ENCODE assay signal across 7 cellular contexts in genomic region chr18:49789560-49790134, GRCh38. TPM values are rescaled to one million over a fixed set of nuclear protein-coding genes. Genes with fewer than 3 reads are reported as not detected.
DNase-seq lines count a peak whose midpoint lies in the region; ATAC-seq, FAIRE-seq and TF ChIP-seq lines count a peak whose summit lies in the region.
"Not testable (repeated sequence)": the region's sequence is repeated elsewhere in the genome, so short reads cannot be mapped to it uniquely, and the experiment has no call there.

No MANE protein-coding gene starts in this region.

- intact Hi-C loops in activated CD4-positive, alpha-beta T cell treated with anti-CD3 and anti-CD28 coated beads, Interleukin-2, amount 10 ng/mL, durations not matched to agents 24 days and 14 days (cut with micrococcal nuclease): loop anchor here (1.0 to 10.0 kb wide), 3 partner anchors 25 to 275 kb away; no protein-coding TSS in a partner anchor
- intact Hi-C loops in K562 (cut with micrococcal nuclease): not testable (repeated sequence)
- intact Hi-C loops in naive thymus-derived CD4-positive, alpha-beta T cell (cut with micrococcal nuclease): loop anchor here in 1 of 2 donors (5.0 kb wide), 1 partner anchor 68 kb away; no protein-coding TSS in a partner anchor

- peaks cover 32% of the 10 kb centered on the region for H3K4me1 Mint-ChIP-seq in T-helper 1 cell treated with Interleukin-12 subunit alpha and Interleukin-12 subunit beta and Interleukin-4 antibody, amounts not matched to agents 30 μg/mL and 1 μg/mL, for 36 hours (ENCODE audit: low read depth)
- peaks cover 39% of the 10 kb centered on the region for H3K4me1 Mint-ChIP-seq in activated CD4-positive, alpha-beta T cell treated with anti-CD3 and anti-CD28 coated beads, Interleukin-2, amount 10 ng/mL, durations not matched to agents 24 days and 14 days
- H3K4me1 Mint-ChIP-seq in activated T-cell treated with anti-CD3 and anti-CD28 coated beads, Interleukin-2, amount 50 U/mL, for 24 hours (ENCODE audit: low read depth): peaks cover 48% of the 10 kb centered on the region
- peaks cover 17 to 43% (median 34%) of the 10 kb centered on the region in 7 donors for H3K4me1 Mint-ChIP-seq in naive thymus-derived CD4-positive, alpha-beta T cell

- not testable (repeated sequence) for H3K79me2 ChIP-seq in K562 (ENCODE audit: control insufficient read depth, insufficient read depth, low read length)

- not testable (repeated sequence) for H3K27me3 ChIP-seq in K562 (ENCODE audit: control insufficient read depth in 2 of 2, insufficient read depth in 2 of 2, low read length in 2 of 2); naive thymus-derived CD4-positive, alpha-beta T cell (ENCODE audit: control insufficient read depth in 2 of 2, insufficient read depth in 2 of 2, low read length in 2 of 2)

- H3K4me3 ChIP-seq in K562; naive thymus-derived CD4-positive, alpha-beta T cell (ENCODE audit: low read length): not testable (repeated sequence)

- not testable (repeated sequence) for H3K4me1 ChIP-seq in K562 (replicated peaks in 1 of 2; ENCODE audit: control insufficient read depth in 2 of 2, insufficient read depth in 2 of 2, low read length in 2 of 2)
- peaks cover 12 to 37% of the 10 kb centered on the region in 2 donors for H3K4me1 ChIP-seq in naive thymus-derived CD4-positive, alpha-beta T cell (ENCODE audit: control insufficient read depth in 2 of 2, insufficient read depth in 2 of 2, low read length in 2 of 2)

- in situ Hi-C loops in K562 (cut with MboI): not testable (repeated sequence)

- H2AFZ ChIP-seq in K562 (ENCODE audit: low read depth, low read length): not testable (repeated sequence)

- peaks cover 57% of the 10 kb centered on the region for H3K36me3 Mint-ChIP-seq in T-helper 1 cell treated with Interleukin-12 subunit alpha and Interleukin-12 subunit beta and Interleukin-4 antibody, amounts not matched to agents 30 μg/mL and 1 μg/mL, for 36 hours (ENCODE audit: low read depth)
- H3K36me3 Mint-ChIP-seq in activated CD4-positive, alpha-beta T cell treated with anti-CD3 and anti-CD28 coated beads, Interleukin-2, amount 10 ng/mL, durations not matched to agents 24 days and 14 days (ENCODE audit: low read depth): peaks cover 69% of the 10 kb centered on the region
- H3K36me3 Mint-ChIP-seq in activated T-cell treated with anti-CD3 and anti-CD28 coated beads, Interleukin-2, amount 50 U/mL, for 24 hours (ENCODE audit: low read depth): peaks cover 81% of the 10 kb centered on the region
- H3K36me3 Mint-ChIP-seq in naive thymus-derived CD4-positive, alpha-beta T cell: peaks cover 0 to 48% (median 28%) of the 10 kb centered on the region in 5 donors

- H3K9me1 ChIP-seq in K562 (ENCODE audit: control insufficient read depth, insufficient read depth, low read length): not testable (repeated sequence)

- not testable (repeated sequence) for H3K9ac ChIP-seq in K562 (ENCODE audit: insufficient read depth in 1 of 2, low read depth in 2 of 2, low read length in 2 of 2)

- DNase-seq in activated CD4-positive, alpha-beta T cell treated with anti-CD3 and anti-CD28 coated beads, Interleukin-2, amount 10 ng/mL, durations not matched to agents 24 days and 14 days; activated T-cell treated with anti-CD3 and anti-CD28 coated beads, Interleukin-2, amount 50 U/mL, for 24 hours; K562 (ENCODE audit: extremely low read depth in 1 of 4, low spot score in 3 of 4): not testable (repeated sequence)
- DNase-seq in activated naive CD4-positive, alpha-beta T cell treated with Interleukin-2 at 50 U/mL for 16 hours: peak; percentile 6
- DNase-seq in naive thymus-derived CD4-positive, alpha-beta T cell: peak in 1 of 9 donors; percentile 47
- peak; percentile 7 to 8 for DNase-seq in stimulated activated CD8-positive, alpha-beta memory T cell treated with anti-CD3 and anti-CD28 coated beads, Interleukin-15, amount 100 ng/mL, for 48 hours (ENCODE audit: low read depth in 2 of 2)

- H3K9me3 Mint-ChIP-seq in T-helper 1 cell treated with Interleukin-12 subunit alpha and Interleukin-12 subunit beta and Interleukin-4 antibody, amounts not matched to agents 30 μg/mL and 1 μg/mL, for 36 hours; activated CD4-positive, alpha-beta T cell treated with anti-CD3 and anti-CD28 coated beads, Interleukin-2, amount 10 ng/mL, durations not matched to agents 24 days and 14 days; activated T-cell treated with anti-CD3 and anti-CD28 coated beads, Interleukin-2, amount 50 U/mL, for 24 hours; naive thymus-derived CD4-positive, alpha-beta T cell: not testable (repeated sequence)

- H3K27ac ChIP-seq in K562 (ENCODE audit: extremely low read depth, low read depth, low read length); naive thymus-derived CD4-positive, alpha-beta T cell (ENCODE audit: low read depth, low read length): not testable (repeated sequence)

- not testable (repeated sequence) for H3K27me3 Mint-ChIP-seq in T-helper 1 cell treated with Interleukin-12 subunit alpha and Interleukin-12 subunit beta and Interleukin-4 antibody, amounts not matched to agents 30 μg/mL and 1 μg/mL, for 36 hours (ENCODE audit: low read depth); activated CD4-positive, alpha-beta T cell treated with anti-CD3 and anti-CD28 coated beads, Interleukin-2, amount 10 ng/mL, durations not matched to agents 24 days and 14 days; activated T-cell treated with anti-CD3 and anti-CD28 coated beads, Interleukin-2, amount 50 U/mL, for 24 hours; naive thymus-derived CD4-positive, alpha-beta T cell

- not testable (repeated sequence) for BruUV-seq in K562 (replicated peaks; lab: Mats Ljungman, UMichigan)

- H4K20me1 ChIP-seq in K562 (replicated peaks; ENCODE audit: control insufficient read depth, insufficient read depth, low read length): not testable (repeated sequence)

- peaks cover 13% of the 10 kb centered on the region; the same call in 2 of the 3 replicates for H3K36me3 ChIP-seq in K562 (ENCODE audit: control insufficient read depth, insufficient read depth, low read length)
- H3K36me3 ChIP-seq in naive thymus-derived CD4-positive, alpha-beta T cell (ENCODE audit: control insufficient read depth in 2 of 3, insufficient read depth in 3 of 3, low read length in 3 of 3): peaks cover 0 to 20% (median 3%) of the 10 kb centered on the region in 3 experiments

- H3K4me2 ChIP-seq in K562 (ENCODE audit: insufficient read depth, low read length): not testable (repeated sequence)

- ATAC-seq in K562; naive thymus-derived CD4-positive, alpha-beta T cell: not testable (repeated sequence)

- CTCF ChIA-PET in K562 (lab: Yijun Ruan, JAX; ENCODE audit: low intra/inter-chr PET ratio): not testable (repeated sequence)
- CTCF ChIA-PET in naive thymus-derived CD4-positive, alpha-beta T cell (lab: Charles Lee): interaction anchor here (0.5 kb wide), 1 partner anchor 220 kb away, joined by 3 read pairs; no protein-coding TSS in a partner anchor

- POLR2A ChIA-PET in K562 (lab: Yijun Ruan, JAX); naive thymus-derived CD4-positive, alpha-beta T cell (lab: Charles Lee): not testable (repeated sequence)

- not testable (repeated sequence) for H3K4me3 Mint-ChIP-seq in T-helper 1 cell treated with Interleukin-12 subunit alpha and Interleukin-12 subunit beta and Interleukin-4 antibody, amounts not matched to agents 30 μg/mL and 1 μg/mL, for 36 hours; activated T-cell treated with anti-CD3 and anti-CD28 coated beads, Interleukin-2, amount 50 U/mL, for 24 hours; naive thymus-derived CD4-positive, alpha-beta T cell
- peak overlapping the region; percentile 5 for H3K4me3 Mint-ChIP-seq in activated CD4-positive, alpha-beta T cell treated with anti-CD3 and anti-CD28 coated beads, Interleukin-2, amount 10 ng/mL, durations not matched to agents 24 days and 14 days

- not testable (repeated sequence) for H3K9me3 ChIP-seq in K562 (replicated peaks; ENCODE audit: control insufficient read depth, insufficient read depth, low read depth, low read length); naive thymus-derived CD4-positive, alpha-beta T cell (ENCODE audit: control insufficient read depth in 2 of 3, low read length in 3 of 3)

- WGBS in K562 (ENCODE audit: insufficient coverage, low coverage, missing lambda C conversion rate): 85% methylated on average over 2 of the region's 8 CpGs

- H3K27ac Mint-ChIP-seq in T-helper 1 cell treated with Interleukin-12 subunit alpha and Interleukin-12 subunit beta and Interleukin-4 antibody, amounts not matched to agents 30 μg/mL and 1 μg/mL, for 36 hours: peak overlapping the region; percentile 17
- peak overlapping the region; percentile 78 for H3K27ac Mint-ChIP-seq in activated CD4-positive, alpha-beta T cell treated with anti-CD3 and anti-CD28 coated beads, Interleukin-2, amount 10 ng/mL, durations not matched to agents 24 days and 14 days
- H3K27ac Mint-ChIP-seq in activated T-cell treated with anti-CD3 and anti-CD28 coated beads, Interleukin-2, amount 50 U/mL, for 24 hours: peak overlapping the region; percentile 49
- peak overlapping the region in 5 of 9 donors; percentile 8 to 82 (median 32) for H3K27ac Mint-ChIP-seq in naive thymus-derived CD4-positive, alpha-beta T cell

- not testable (repeated sequence) for FAIRE-seq in K562 (lab: Jason Lieb, UNC)

- TF ChIP-seq CTCF in K562 (IDR thresholded peaks at IDR 0.05 in 2 of 3, conservative IDR thresholded peaks at IDR 0.05 in 1 of 3; ENCODE audit: insufficient read depth in 2 of 3, low read depth in 1 of 3, low read length in 3 of 3): not testable (repeated sequence)

- TF ChIP-seq EP300 in K562 (IDR thresholded peaks at IDR 0.05; ENCODE audit: low read length): not testable (repeated sequence)

- TF ChIP-seq RAD21 in K562 (CRISPR knock-in tag; conservative IDR thresholded peaks at IDR 0.05 in 1 of 2, IDR thresholded peaks at IDR 0.05 in 1 of 2): not testable (repeated sequence)

- not testable (repeated sequence) for TF ChIP-seq POLR2A in K562 (conservative IDR thresholded peaks at IDR 0.05)

RNA-seq across cellular contexts. Expression of gene ACAA2, which starts 23.7 kb away (rescaled TPM):
- 69.7 and 72.1 TPM in 2 replicates for total RNA-seq in activated CD4-positive, alpha-beta T cell treated with anti-CD3 and anti-CD28 coated beads, Interleukin-2, amount 10 ng/mL, durations not matched to agents 24 days and 14 days
- total RNA-seq in K562 (2011; cell fraction: chromatin; rRNA removed; ENCODE audit: low replicate concordance): 2.3 and 7.6 TPM in 2 replicates
- total RNA-seq in K562 (2011; cell fraction: nucleolus; rRNA removed): 2.2 and 4.6 TPM in 2 replicates
- 5.1 and 8.6 TPM in 2 replicates for total RNA-seq in K562 (2011; cell fraction: nucleoplasm; rRNA removed)
- total RNA-seq in K562 (2014; rRNA removed) (15.6 and 17.6 TPM in 2 replicates), K562 (2014; rRNA removed; fragmentation: Illumina TruSeq; extraction: Trizol) (26.6 and 28.4 TPM in 2 replicates), K562 (2015; rRNA removed; fragmentation: Illumina TruSeq; extraction: Trizol) (21.4 and 22.3 TPM in 2 replicates), K562 (2021) (21.5 and 22.4 TPM in 2 replicates)
- polyA plus RNA-seq in K562 (2011; rRNA removed) (13.2 and 13.3 TPM in 2 replicates), K562 (2014; fragmentation: Illumina TruSeq; extraction: Trizol) (17.6 and 23.3 TPM in 2 replicates), K562 (2014; fragmentation: Nextera tagmentation; extraction: Ambion mirVana) (10 to 100 TPM; 21.7 to 31.5 TPM), K562 (2014; rRNA removed) (13.2 and 15.0 TPM in 2 replicates)
- 4.1 and 11.4 TPM in 2 replicates for polyA plus RNA-seq in K562 (2011; cell fraction: cytosol; rRNA removed)
- polyA plus RNA-seq in K562 (2011; cell fraction: nucleus; rRNA removed): 4.7 and 7.5 TPM in 2 replicates
- polyA plus RNA-seq in K562 (2012): 27.9 and 45.3 TPM in 2 replicates
- 15.6 and 18.9 TPM in 2 replicates for polyA minus RNA-seq in K562 (2011; rRNA and poly(A)+ RNA removed)
- 4.8 and 5.5 TPM in 2 replicates for polyA minus RNA-seq in K562 (2011; cell fraction: cytosol; rRNA and poly(A)+ RNA removed)
- 1.5 and 3.8 TPM in 2 replicates for polyA minus RNA-seq in K562 (2011; cell fraction: nucleus; rRNA and poly(A)+ RNA removed)
- 10 to 100 TPM; 15.4 to 94.7 (median 24.4) TPM for total RNA-seq in naive thymus-derived CD4-positive, alpha-beta T cell
- polyA plus RNA-seq in naive thymus-derived CD4-positive, alpha-beta T cell: 10 to 100 TPM; 62.1 to 71.7 TPM

Comparison
In these comparisons a context has a peak if more than half of its experiments do, and no peak if none do; other contexts are left out.
1. H3K27ac Mint-ChIP-seq: peak in every context shown above with its lines; median percentile 78 in activated CD4-positive, alpha-beta T cell treated with anti-CD3 and anti-CD28 coated beads, Interleukin-2, amount 10 ng/mL, durations not matched to agents 24 days and 14 days; 49 in activated T-cell treated with anti-CD3 and anti-CD28 coated beads, Interleukin-2, amount 50 U/mL, for 24 hours; 32 in naive thymus-derived CD4-positive, alpha-beta T cell; 17 in T-helper 1 cell treated with Interleukin-12 subunit alpha and Interleukin-12 subunit beta and Interleukin-4 antibody, amounts not matched to agents 30 μg/mL and 1 μg/mL, for 36 hours.